27 cellular contexts compared by ENCODE assay signal in genomic region chr5:1128977-1129724, GRCh38. TPM values are rescaled to one million over a fixed set of nuclear protein-coding genes. Genes with fewer than 3 reads are reported as not detected.
DNase-seq lines count a peak whose midpoint lies in the region; ATAC-seq, FAIRE-seq and TF ChIP-seq lines count a peak whose summit lies in the region.
"Had no signal": no experiment of that assay in that cellular context is flagged by ENCODE, and none has a peak within 500 bp of the region (broad histone marks: within the 10 kb centered on the region; RNA-seq: fewer than 3 reads in every experiment).

No MANE protein-coding gene starts in this region.

- POLR2A ChIA-PET in HepG2 (lab: Yijun Ruan, JAX) = interaction anchor here (3.2 kb wide), 1 partner anchor 23 kb away, joined by 22 read pairs; no protein-coding TSS in a partner anchor

- intact Hi-C loops in right lobe of liver (cut with DNase I) (no loop called here), HepG2 (cut with micrococcal nuclease; ENCODE audit: unreplicated experiment) (no loop called here), left lung (cut with DNase I) (no loop called here)

- H3K9ac ChIP-seq in HepG2 (ENCODE audit: insufficient read depth, low read depth, low read length) = no peak overlapping the region
- H3K9ac ChIP-seq: parathyroid adenoma, SK-N-SH had no signal

- no peaks in the 10 kb centered on the region for H3K9me3 ChIP-seq in right lobe of liver
- no peaks in the 10 kb centered on the region for H3K9me3 ChIP-seq in HepG2 (ENCODE audit: low read length)
- no peaks in the 10 kb centered on the region for H3K9me3 ChIP-seq in left lung
- H3K9me3 ChIP-seq: SK-N-SH, thoracic aorta had no signal

- TF ChIP-seq CTCF in right lobe of liver (IDR thresholded peaks at IDR 0.05) (no peak), HepG2 (CRISPR knock-in tag; IDR thresholded peaks at IDR 0.05) (no peak), VCaP (conservative IDR thresholded peaks at IDR 0.05) (no peak), left lung (IDR thresholded peaks at IDR 0.05) (no peak)

- H2AFZ ChIP-seq in HepG2 (ENCODE audit: low read length) = no peak overlapping the region
- H2AFZ ChIP-seq: parathyroid adenoma had no signal

- H3K4me1 ChIP-seq in right lobe of liver (peaks cover 0 to 24% (median 10%) of the 10 kb centered on the region in 4 donors), HepG2 (ENCODE audit: insufficient read depth, low read length) (peaks cover 47% of the 10 kb centered on the region), left lung (peaks cover 0 to 12% of the 10 kb centered on the region in 2 donors)
- H3K4me1 ChIP-seq: parathyroid adenoma had no signal

- H3K79me2 ChIP-seq in HepG2 (ENCODE audit: insufficient read depth, low read length) = no peaks in the 10 kb centered on the region
- H3K79me2 ChIP-seq: parathyroid adenoma had no signal

- TF ChIP-seq RAD21 in HepG2 (CRISPR knock-in tag; IDR thresholded peaks at IDR 0.05) = no peak

- no peak overlapping the region for H3K4me2 ChIP-seq in HepG2 (ENCODE audit: low read depth, low read length)
- H3K4me2 ChIP-seq: SK-N-SH had no signal

- TF ChIP-seq EP300 in HepG2 (IDR thresholded peaks at IDR 0.05; ENCODE audit: low read depth in 2 of 2, low read length in 2 of 2) = no peak
- no peak for TF ChIP-seq EP300 in HepG2 (CRISPR knock-in tag; IDR thresholded peaks at IDR 0.05; ENCODE audit: borderline replicate concordance)

- TF ChIP-seq POLR2A in right lobe of liver (IDR thresholded peaks at IDR 0.05) = no peak
- TF ChIP-seq POLR2A in HepG2 (IDR thresholded peaks at IDR 0.05; ENCODE audit: insufficient read depth in 1 of 2, low read depth in 2 of 2, low read length in 2 of 2) = no peak

- DNase-seq in right lobe of liver (peak in 1 of 3 donors; percentile 50), HepG2 (ENCODE audit: low spot score) (no peak), left lung (peak in 1 of 2 donors; percentile 66), cerebellar nuclear complex (lab: John Stamatoyannopoulos, UW) (no peak)
- DNase-seq in activated naive CD4-positive, alpha-beta T cell (lab: John Stamatoyannopoulos, UW) = no peak
- DNase-seq: activated CD4-positive, CD25-positive, alpha-beta regulatory T cell; activated effector memory CD4-positive, alpha-beta T cell treated with anti-CD3 and anti-CD28 coated beads, Interleukin-2, amount 50 U/mL, for 16 hours; activated naive CD8-positive, alpha-beta T cell treated with anti-CD3 and anti-CD28 coated beads, Interleukin-2, amount 10 ng/mL, durations not matched to agents 7 days and 5 days; activated T-cell treated with anti-CD3 and anti-CD28 coated beads, Interleukin-2, amount 50 U/mL, for 24 hours; caudate nucleus; CD8-positive, alpha-beta memory T cell; EL; NCI-H1048; NCI-H1694 treated with DMSO at 0.1 percent for 48 hours; NCI-H2171; retina; SK-N-SH; stimulated activated naive CD8-positive, alpha-beta T cell treated with anti-CD3 and anti-CD28 coated beads, Interleukin-15, Interleukin-2, amounts not matched to agents 100 U/mL and 50 U/mL, for 24 hours had no signal

- H3K36me3 ChIP-seq in right lobe of liver (no peaks in the 10 kb centered on the region), HepG2 (replicated peaks in 1 of 2; ENCODE audit: control insufficient read depth in 1 of 2, insufficient read depth in 2 of 2, low read length in 2 of 2) (no peaks in the 10 kb centered on the region), left lung (no peaks in the 10 kb centered on the region)
- H3K36me3 ChIP-seq: thoracic aorta had no signal

- H4K20me1 ChIP-seq in HepG2 (ENCODE audit: insufficient read depth, low read length) = no peaks in the 10 kb centered on the region

- FAIRE-seq in HepG2 (lab: Jason Lieb, UNC) = no peak
- FAIRE-seq: astrocyte, GM12878 had no signal

- H3K27ac ChIP-seq in right lobe of liver (peak overlapping the region in 2 of 3 donors; percentile 53 to 65), HepG2 (ENCODE audit: extremely low read length, insufficient read depth, low read length) (no peak overlapping the region), VCaP (peak overlapping the region; percentile 96), left lung (peak overlapping the region; percentile 24 to 39)
- H3K27ac ChIP-seq: parathyroid adenoma, thoracic aorta had no signal

- H3K27me3 ChIP-seq in right lobe of liver = no peaks in the 10 kb centered on the region
- peaks cover 3 to 78% of the 10 kb centered on the region in 2 experiments; a peak in 4 of 5 replicates for H3K27me3 ChIP-seq in HepG2 (ENCODE audit: control insufficient read depth in 1 of 2, insufficient read depth in 2 of 2, low read length in 2 of 2)
- no peaks in the 10 kb centered on the region for H3K27me3 ChIP-seq in left lung

- peak in 3 of 4 donors; percentile 1 to 7 (median 5) for ATAC-seq in right lobe of liver
- no peak for ATAC-seq in HepG2
- ATAC-seq in left lung = no peak
- no peak for ATAC-seq in GM19328 (IDR thresholded peaks at IDR 0.05; ENCODE audit: unreplicated experiment)
- ATAC-seq in HG02840 (IDR thresholded peaks at IDR 0.05; ENCODE audit: low FRiP score, unreplicated experiment) = no peak
- ATAC-seq: GM12878; HCT116; stimulated activated naive CD8-positive, alpha-beta T cell treated with anti-CD3 and anti-CD28 coated beads, Interleukin-15, Interleukin-2, amounts not matched to agents 100 U/mL and 50 U/mL, for 24 hours had no signal

- H3K4me3 ChIP-seq in right lobe of liver = no peak overlapping the region
- no peak overlapping the region for H3K4me3 ChIP-seq in HepG2 (replicated peaks in 1 of 3; ENCODE audit: insufficient read depth in 1 of 3, low read depth in 2 of 3, low read length in 3 of 3)
- no peak overlapping the region for H3K4me3 ChIP-seq in left lung
- H3K4me3 ChIP-seq: GM12878, smooth muscle cell, thoracic aorta had no signal

- no TSS peak for BruUV-seq in HepG2 (replicated peaks; lab: Mats Ljungman, UMichigan)

- WGBS in right lobe of liver (ENCODE audit: insufficient coverage, low coverage, low lambda C conversion rate, missing lambda C conversion rate) = 44% methylated on average over 8 of the region's 24 CpGs
- 28% methylated on average over 3 of the region's 24 CpGs for WGBS in HepG2 (ENCODE audit: low lambda C conversion rate)

- CTCF ChIA-PET in HepG2 (lab: Yijun Ruan, JAX; ENCODE audit: low intra/inter-chr PET ratio, low total read pairs) = no interaction called here

- in situ Hi-C loops in HepG2 (cut with HindIII; ENCODE audit: extremely low pct_ligation_motif_present, low pct_unique_long_range_greater_than_20kb) = no loop called here

TF ChIP-seq in HepG2, 621 proteins besides CTCF, POLR2A, EP300 and RAD21 (continues in another document):
- TF ChIP-seq NFE2 (CRISPR knock-in tag; IDR thresholded peaks at IDR 0.05) = no peak
- TF ChIP-seq ZNF549 (CRISPR knock-in tag; IDR thresholded peaks at IDR 0.05) = no peak
- no peak for TF ChIP-seq ARID5B (CRISPR knock-in tag; IDR thresholded peaks at IDR 0.05)

RNA-seq across cellular contexts. Expression of gene SLC12A7, which starts 17.3 kb away (rescaled TPM):
- total RNA-seq in right lobe of liver (10 to 100 TPM; 38.9 to 65.2 (median 53.3) TPM), HepG2 (2016; rRNA removed; fragmentation: Illumina TruSeq; extraction: Trizol) (7.4 and 14.0 TPM in 2 replicates), left lung (10 to 100 TPM; 39.4 to 45.0 TPM)
- 9.5 and 12.5 TPM in 2 replicates for total RNA-seq in HepG2 (2016; cell fraction: cytosol; rRNA removed; fragmentation: Illumina TruSeq; extraction: Trizol; ENCODE audit: low read depth)
- total RNA-seq in HepG2 (2016; cell fraction: insoluble cytoplasmic fraction; rRNA removed; fragmentation: Illumina TruSeq; extraction: Trizol) = 5.2 and 15.7 TPM in 2 replicates
- total RNA-seq in HepG2 (2016; cell fraction: membrane; rRNA removed; fragmentation: Illumina TruSeq; extraction: Trizol) = 6.9 and 7.7 TPM in 2 replicates
- total RNA-seq in HepG2 (2016; cell fraction: nucleus; rRNA removed; fragmentation: Illumina TruSeq; extraction: Trizol) = 21.8 and 25.8 TPM in 2 replicates
- polyA plus RNA-seq in HepG2 (2011; rRNA removed) = 18.5 and 25.6 TPM in 2 replicates
- polyA plus RNA-seq in HepG2 (2011; cell fraction: cytosol; rRNA removed) = 11.8 and 15.1 TPM in 2 replicates
- polyA plus RNA-seq in HepG2 (2011; cell fraction: nucleus; rRNA removed) = 164 and 213 TPM in 2 replicates
- polyA plus RNA-seq in HepG2 (2012) = 28.2 and 30.9 TPM in 2 replicates
- polyA plus RNA-seq in HepG2 (2016; cell fraction: cytosol; fragmentation: Illumina TruSeq; extraction: Trizol; ENCODE audit: low read depth) = 1.4 and 1.6 TPM in 2 replicates
- 6.3 and 7.6 TPM in 2 replicates for polyA plus RNA-seq in HepG2 (2016; cell fraction: insoluble cytoplasmic fraction; fragmentation: Illumina TruSeq; extraction: Trizol; ENCODE audit: low read depth)
- polyA plus RNA-seq in HepG2 (2016; cell fraction: membrane; fragmentation: Illumina TruSeq; extraction: Trizol; ENCODE audit: low read depth) = 3.2 and 3.7 TPM in 2 replicates
- polyA plus RNA-seq in HepG2 (2016; cell fraction: nucleus; fragmentation: Illumina TruSeq; extraction: Trizol; ENCODE audit: insufficient read depth, low read depth) = 88.5 and 93.5 TPM in 2 replicates
- 6.3 and 47.1 TPM in 2 replicates for polyA minus RNA-seq in HepG2 (2011; rRNA and poly(A)+ RNA removed; ENCODE audit: low replicate concordance)
- polyA minus RNA-seq in HepG2 (2011; cell fraction: cytosol; rRNA and poly(A)+ RNA removed) = 14.7 and 16.2 TPM in 2 replicates
- polyA minus RNA-seq in HepG2 (2011; cell fraction: nucleus; rRNA and poly(A)+ RNA removed) = 40.3 and 44.4 TPM in 2 replicates

Comparison
In these comparisons a context has a peak if more than half of its experiments do, and no peak if none do; other contexts are left out.
1. ATAC-seq: peak in right lobe of liver (3 of 4); none in HepG2 (single experiment), left lung (single experiment), GM19328 (single experiment) and HG02840 (single experiment).